ENCODE assay signal across 8 cellular contexts in genomic region chr19:18251587-18252369, GRCh38. TPM values are rescaled to one million over a fixed set of nuclear protein-coding genes. Genes with fewer than 3 reads are reported as not detected.
DNase-seq lines count a peak whose midpoint lies in the region; ATAC-seq lines count a peak whose summit lies in the region.

No MANE protein-coding gene starts in this region.

- H3K4me3 Mint-ChIP-seq in activated CD4-positive, alpha-beta memory T cell treated with anti-CD3 and anti-CD28 coated beads, Interleukin-2, amount 10 ng/mL, durations not matched to agents 7 days and 5 days: no peak overlapping the region
- H3K4me3 Mint-ChIP-seq in effector memory CD8-positive, alpha-beta T cell: no peak overlapping the region

- no peaks in the 10 kb centered on the region for H3K36me3 ChIP-seq in HAP-1 (replicated peaks)

- peaks cover 31% of the 10 kb centered on the region for H3K27me3 Mint-ChIP-seq in activated CD4-positive, alpha-beta memory T cell treated with anti-CD3 and anti-CD28 coated beads, Interleukin-2, amount 10 ng/mL, durations not matched to agents 7 days and 5 days
- peaks cover 23 to 57% of the 10 kb centered on the region in 2 donors for H3K27me3 Mint-ChIP-seq in effector memory CD8-positive, alpha-beta T cell

- peak; percentile 38 to 60 for DNase-seq in AML-193 (lab: John Stamatoyannopoulos, UW)
- DNase-seq in HAP-1 (ENCODE audit: low spot score in 2 of 2): peak; percentile 66 to 88
- DNase-seq in NCI-H774 (lab: John Stamatoyannopoulos, UW): peak; percentile 55
- DNase-seq in activated CD4-positive, alpha-beta memory T cell treated with anti-CD3 and anti-CD28 coated beads, Interleukin-2, amount 10 ng/mL, durations not matched to agents 7 days and 5 days: peak; percentile 84
- peak; percentile 82 to 84 (median 82) for DNase-seq in effector memory CD8-positive, alpha-beta T cell
- peak; percentile 61 for DNase-seq in midbrain (lab: John Stamatoyannopoulos, UW)
- DNase-seq in stimulated activated CD8-positive, alpha-beta memory T cell treated with anti-CD3 and anti-CD28 coated beads, Interleukin-4, amount 100 ng/mL, for 24 hours (ENCODE audit: low read depth): peak; percentile 63

- peak; percentile 89 for ATAC-seq in effector memory CD8-positive, alpha-beta T cell (replicated peaks)
- no peak for ATAC-seq in GM21515 (IDR thresholded peaks at IDR 0.05; ENCODE audit: unreplicated experiment)

- no peaks in the 10 kb centered on the region for H3K4me1 ChIP-seq in HAP-1

- POLR2A ChIA-PET in activated CD4-positive, alpha-beta memory T cell treated with anti-CD3 and anti-CD28 coated beads, Interleukin-2, amount 10 ng/mL, durations not matched to agents 7 days and 5 days (lab: Charles Lee): interaction anchor here (0.6 to 3.3 kb wide), 7 partner anchors 28 to 78 kb away, joined by 3 to 16 read pairs (median 4); partner anchors contain the start of genes IFI30, JUND and RAB3A

- no peak overlapping the region for H3K27ac Mint-ChIP-seq in activated CD4-positive, alpha-beta memory T cell treated with anti-CD3 and anti-CD28 coated beads, Interleukin-2, amount 10 ng/mL, durations not matched to agents 7 days and 5 days
- H3K27ac Mint-ChIP-seq in effector memory CD8-positive, alpha-beta T cell: no peak overlapping the region

- peaks cover 6% of the 10 kb centered on the region for H3K4me1 Mint-ChIP-seq in activated CD4-positive, alpha-beta memory T cell treated with anti-CD3 and anti-CD28 coated beads, Interleukin-2, amount 10 ng/mL, durations not matched to agents 7 days and 5 days
- H3K4me1 Mint-ChIP-seq in effector memory CD8-positive, alpha-beta T cell (ENCODE audit: low read depth in 2 of 2): peaks cover 3 to 6% of the 10 kb centered on the region in 2 donors

- in situ Hi-C loops in HAP-1 (cut with MboI; ENCODE audit: low sequenced_read_pairs): loop anchor here (10.0 kb wide), 1 partner anchor 227 kb away; no protein-coding TSS in a partner anchor

- no peaks in the 10 kb centered on the region for H3K36me3 Mint-ChIP-seq in activated CD4-positive, alpha-beta memory T cell treated with anti-CD3 and anti-CD28 coated beads, Interleukin-2, amount 10 ng/mL, durations not matched to agents 7 days and 5 days (ENCODE audit: low read depth)
- peaks cover 8% of the 10 kb centered on the region for H3K36me3 Mint-ChIP-seq in effector memory CD8-positive, alpha-beta T cell (ENCODE audit: insufficient read depth)

- peaks cover 3% of the 10 kb centered on the region; the same call in 1 of the 2 replicates for H3K27me3 ChIP-seq in HAP-1 (ENCODE audit: low read depth)

- no peak overlapping the region for H3K4me3 ChIP-seq in HAP-1

- CTCF ChIA-PET in activated CD4-positive, alpha-beta memory T cell treated with anti-CD3 and anti-CD28 coated beads, Interleukin-2, amount 10 ng/mL, durations not matched to agents 7 days and 5 days (lab: Charles Lee): interaction anchor here (0.6 to 3.6 kb wide), 26 partner anchors 8 to 313 kb away, joined by 3 to 70 read pairs (median 3); partner anchors contain the start of genes MPV17L2 and RAB3A

- H3K9me3 ChIP-seq in HAP-1: no peaks in the 10 kb centered on the region

- H3K9me3 Mint-ChIP-seq in activated CD4-positive, alpha-beta memory T cell treated with anti-CD3 and anti-CD28 coated beads, Interleukin-2, amount 10 ng/mL, durations not matched to agents 7 days and 5 days: no peaks in the 10 kb centered on the region
- H3K9me3 Mint-ChIP-seq in effector memory CD8-positive, alpha-beta T cell: no peaks in the 10 kb centered on the region

RNA-seq across cellular contexts. Expression of gene IQCN, which starts 22.5 kb away (rescaled TPM):
- 1 to 10 TPM; 1.6 to 1.7 TPM for total RNA-seq in activated CD4-positive, alpha-beta memory T cell treated with anti-CD3 and anti-CD28 coated beads, Interleukin-2, amount 10 ng/mL, durations not matched to agents 7 days and 5 days

RNA-seq across cellular contexts. Expression of gene PDE4C, which starts 25.5 kb away (rescaled TPM):
- under 1 TPM; 0.13 to 0.18 TPM for total RNA-seq in activated CD4-positive, alpha-beta memory T cell treated with anti-CD3 and anti-CD28 coated beads, Interleukin-2, amount 10 ng/mL, durations not matched to agents 7 days and 5 days

RNA-seq across cellular contexts. Expression of gene JUND, which starts 29.6 kb away (rescaled TPM):
- total RNA-seq in activated CD4-positive, alpha-beta memory T cell treated with anti-CD3 and anti-CD28 coated beads, Interleukin-2, amount 10 ng/mL, durations not matched to agents 7 days and 5 days: 100 to 1,000 TPM; 390 to 402 TPM

RNA-seq across cellular contexts. Expression of gene RAB3A, which starts 47.9 kb away (rescaled TPM):
- 1 to 10 TPM; 3.7 to 5.3 TPM for total RNA-seq in activated CD4-positive, alpha-beta memory T cell treated with anti-CD3 and anti-CD28 coated beads, Interleukin-2, amount 10 ng/mL, durations not matched to agents 7 days and 5 days

RNA-seq across cellular contexts. Expression of gene MPV17L2, which starts 58.8 kb away (rescaled TPM):
- 1 to 10 TPM; 6.2 to 6.3 TPM for total RNA-seq in activated CD4-positive, alpha-beta memory T cell treated with anti-CD3 and anti-CD28 coated beads, Interleukin-2, amount 10 ng/mL, durations not matched to agents 7 days and 5 days
